In the genomic region with DNA sequence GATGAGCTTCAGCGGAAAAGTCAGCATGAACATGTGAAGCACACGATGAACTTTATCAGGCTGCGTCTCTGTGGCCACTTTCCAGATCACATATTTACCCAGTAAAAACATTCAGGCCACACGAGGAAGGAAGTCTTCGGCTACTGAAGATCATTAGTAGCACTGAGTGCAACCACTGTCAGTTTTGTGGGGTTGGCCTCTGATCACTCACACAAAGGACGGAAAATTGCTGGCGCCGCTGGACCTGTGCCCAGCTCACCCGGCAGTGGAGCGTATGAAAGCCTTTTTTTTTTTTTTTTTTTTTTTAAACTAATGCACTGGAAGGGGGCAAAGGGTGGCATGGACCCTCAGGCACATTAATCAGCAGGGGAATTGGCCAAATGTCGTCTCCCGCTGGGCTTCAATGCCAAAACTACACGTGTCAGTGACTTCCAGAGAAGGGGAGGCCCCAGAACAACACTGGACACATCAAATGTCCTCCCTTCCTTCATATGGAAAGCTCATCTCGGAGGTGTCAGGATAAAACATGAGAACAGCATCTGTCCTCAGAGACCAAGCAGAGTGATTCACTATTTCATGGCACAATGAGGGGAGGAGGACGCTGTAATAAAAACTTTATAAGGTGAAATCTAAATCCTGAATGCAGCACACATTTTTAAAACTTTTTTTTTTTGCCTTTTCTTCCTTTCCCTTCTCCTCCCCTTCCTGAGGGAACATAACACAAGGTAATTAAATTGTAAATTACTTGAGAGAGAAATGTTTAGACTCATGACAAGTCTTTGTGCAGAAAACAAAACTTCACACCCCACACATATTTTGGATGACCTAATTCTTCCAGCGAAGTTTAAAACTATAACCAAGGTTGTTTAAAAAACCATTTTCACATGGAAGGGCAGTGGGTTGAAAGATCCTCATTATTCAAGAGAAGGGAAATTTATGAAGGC, we compare ENCODE assay signal across 1 cellular context.
TF ChIP-seq lines count a peak whose summit lies in the region.

No MANE protein-coding gene starts in this region.

TF ChIP-seq in HEK293, 187 proteins besides CTCF, POLR2A, EP300 and RAD21 (continued from another document and continues in another):
- TF ChIP-seq, protein P1, sequence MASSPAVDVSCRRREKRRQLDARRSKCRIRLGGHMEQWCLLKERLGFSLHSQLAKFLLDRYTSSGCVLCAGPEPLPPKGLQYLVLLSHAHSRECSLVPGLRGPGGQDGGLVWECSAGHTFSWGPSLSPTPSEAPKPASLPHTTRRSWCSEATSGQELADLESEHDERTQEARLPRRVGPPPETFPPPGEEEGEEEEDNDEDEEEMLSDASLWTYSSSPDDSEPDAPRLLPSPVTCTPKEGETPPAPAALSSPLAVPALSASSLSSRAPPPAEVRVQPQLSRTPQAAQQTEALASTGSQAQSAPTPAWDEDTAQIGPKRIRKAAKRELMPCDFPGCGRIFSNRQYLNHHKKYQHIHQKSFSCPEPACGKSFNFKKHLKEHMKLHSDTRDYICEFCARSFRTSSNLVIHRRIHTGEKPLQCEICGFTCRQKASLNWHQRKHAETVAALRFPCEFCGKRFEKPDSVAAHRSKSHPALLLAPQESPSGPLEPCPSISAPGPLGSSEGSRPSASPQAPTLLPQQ (tag by site-specific recombination; IDR thresholded peaks at IDR 0.05) = 0 out of 2 replicates have a peak, but pooled peaks have one; percentile 14
- TF ChIP-seq, protein P2, sequence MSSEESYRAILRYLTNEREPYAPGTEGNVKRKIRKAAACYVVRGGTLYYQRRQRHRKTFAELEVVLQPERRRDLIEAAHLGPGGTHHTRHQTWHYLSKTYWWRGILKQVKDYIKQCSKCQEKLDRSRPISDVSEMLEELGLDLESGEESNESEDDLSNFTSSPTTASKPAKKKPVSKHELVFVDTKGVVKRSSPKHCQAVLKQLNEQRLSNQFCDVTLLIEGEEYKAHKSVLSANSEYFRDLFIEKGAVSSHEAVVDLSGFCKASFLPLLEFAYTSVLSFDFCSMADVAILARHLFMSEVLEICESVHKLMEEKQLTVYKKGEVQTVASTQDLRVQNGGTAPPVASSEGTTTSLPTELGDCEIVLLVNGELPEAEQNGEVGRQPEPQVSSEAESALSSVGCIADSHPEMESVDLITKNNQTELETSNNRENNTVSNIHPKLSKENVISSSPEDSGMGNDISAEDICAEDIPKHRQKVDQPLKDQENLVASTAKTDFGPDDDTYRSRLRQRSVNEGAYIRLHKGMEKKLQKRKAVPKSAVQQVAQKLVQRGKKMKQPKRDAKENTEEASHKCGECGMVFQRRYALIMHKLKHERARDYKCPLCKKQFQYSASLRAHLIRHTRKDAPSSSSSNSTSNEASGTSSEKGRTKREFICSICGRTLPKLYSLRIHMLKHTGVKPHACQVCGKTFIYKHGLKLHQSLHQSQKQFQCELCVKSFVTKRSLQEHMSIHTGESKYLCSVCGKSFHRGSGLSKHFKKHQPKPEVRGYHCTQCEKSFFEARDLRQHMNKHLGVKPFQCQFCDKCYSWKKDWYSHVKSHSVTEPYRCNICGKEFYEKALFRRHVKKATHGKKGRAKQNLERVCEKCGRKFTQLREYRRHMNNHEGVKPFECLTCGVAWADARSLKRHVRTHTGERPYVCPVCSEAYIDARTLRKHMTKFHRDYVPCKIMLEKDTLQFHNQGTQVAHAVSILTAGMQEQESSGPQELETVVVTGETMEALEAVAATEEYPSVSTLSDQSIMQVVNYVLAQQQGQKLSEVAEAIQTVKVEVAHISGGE (tag by site-specific recombination; conservative IDR thresholded peaks at IDR 0.05; ENCODE audit: low read depth) = no peak
- TF ChIP-seq ZNF76 (tag by site-specific recombination; IDR thresholded peaks at IDR 0.05; ENCODE audit: borderline replicate concordance, low read depth) (no peak), ZNF571 (tag by site-specific recombination; IDR thresholded peaks at IDR 0.05) (no peak), ZNF248 (tag by site-specific recombination; IDR thresholded peaks at IDR 0.05) (no peak), ZNF341 (tag by site-specific recombination; IDR thresholded peaks at IDR 0.05; ENCODE audit: low read depth) (peak; percentile 35; the same call in 1 of the 2 replicates), ZNF335 (tag by site-specific recombination; conservative IDR thresholded peaks at IDR 0.05) (peak; percentile 43; the same call in 1 of the 2 replicates), ZNF423 (tag by site-specific recombination; IDR thresholded peaks at IDR 0.05) (peak; percentile 71; the same call in 1 of the 2 replicates), ZFP41 (tag by site-specific recombination; IDR thresholded peaks at IDR 0.05; ENCODE audit: borderline replicate concordance) (no peak), ZNF670 (tag by site-specific recombination; IDR thresholded peaks at IDR 0.05; ENCODE audit: low read depth) (no peak), HOXD13 (CRISPR knock-in tag; IDR thresholded peaks at IDR 0.05; ENCODE audit: borderline replicate concordance) (no peak), MEIS1 (CRISPR knock-in tag; IDR thresholded peaks at IDR 0.05; ENCODE audit: borderline replicate concordance) (no peak), ZNF658 (tag by site-specific recombination; IDR thresholded peaks at IDR 0.05) (no peak), ZNF623 (tag by site-specific recombination; IDR thresholded peaks at IDR 0.05) (no peak), ZFP3 (tag by site-specific recombination; IDR thresholded peaks at IDR 0.05; ENCODE audit: low read depth) (no peak), ZNF768 (tag by site-specific recombination; IDR thresholded peaks at IDR 0.05) (no peak), ZNF555 (tag by site-specific recombination; conservative IDR thresholded peaks at IDR 0.05) (no peak)
- TF ChIP-seq, protein P3, sequence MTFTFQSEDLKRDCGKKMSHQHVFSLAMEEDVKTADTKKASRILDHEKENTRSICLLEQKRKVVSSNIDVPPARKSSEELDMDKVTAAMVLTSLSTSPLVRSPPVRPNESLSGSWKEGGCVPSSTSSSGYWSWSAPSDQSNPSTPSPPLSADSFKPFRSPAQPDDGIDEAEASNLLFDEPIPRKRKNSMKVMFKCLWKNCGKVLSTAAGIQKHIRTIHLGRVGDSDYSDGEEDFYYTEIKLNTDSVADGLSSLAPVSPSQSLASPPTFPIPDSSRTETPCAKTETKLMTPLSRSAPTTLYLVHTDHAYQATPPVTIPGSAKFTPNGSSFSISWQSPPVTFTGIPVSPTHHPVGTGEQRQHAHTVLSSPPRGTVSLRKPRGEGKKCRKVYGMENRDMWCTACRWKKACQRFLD (tag by site-specific recombination; IDR thresholded peaks at IDR 0.05) = no peak
- TF ChIP-seq, protein P4, sequence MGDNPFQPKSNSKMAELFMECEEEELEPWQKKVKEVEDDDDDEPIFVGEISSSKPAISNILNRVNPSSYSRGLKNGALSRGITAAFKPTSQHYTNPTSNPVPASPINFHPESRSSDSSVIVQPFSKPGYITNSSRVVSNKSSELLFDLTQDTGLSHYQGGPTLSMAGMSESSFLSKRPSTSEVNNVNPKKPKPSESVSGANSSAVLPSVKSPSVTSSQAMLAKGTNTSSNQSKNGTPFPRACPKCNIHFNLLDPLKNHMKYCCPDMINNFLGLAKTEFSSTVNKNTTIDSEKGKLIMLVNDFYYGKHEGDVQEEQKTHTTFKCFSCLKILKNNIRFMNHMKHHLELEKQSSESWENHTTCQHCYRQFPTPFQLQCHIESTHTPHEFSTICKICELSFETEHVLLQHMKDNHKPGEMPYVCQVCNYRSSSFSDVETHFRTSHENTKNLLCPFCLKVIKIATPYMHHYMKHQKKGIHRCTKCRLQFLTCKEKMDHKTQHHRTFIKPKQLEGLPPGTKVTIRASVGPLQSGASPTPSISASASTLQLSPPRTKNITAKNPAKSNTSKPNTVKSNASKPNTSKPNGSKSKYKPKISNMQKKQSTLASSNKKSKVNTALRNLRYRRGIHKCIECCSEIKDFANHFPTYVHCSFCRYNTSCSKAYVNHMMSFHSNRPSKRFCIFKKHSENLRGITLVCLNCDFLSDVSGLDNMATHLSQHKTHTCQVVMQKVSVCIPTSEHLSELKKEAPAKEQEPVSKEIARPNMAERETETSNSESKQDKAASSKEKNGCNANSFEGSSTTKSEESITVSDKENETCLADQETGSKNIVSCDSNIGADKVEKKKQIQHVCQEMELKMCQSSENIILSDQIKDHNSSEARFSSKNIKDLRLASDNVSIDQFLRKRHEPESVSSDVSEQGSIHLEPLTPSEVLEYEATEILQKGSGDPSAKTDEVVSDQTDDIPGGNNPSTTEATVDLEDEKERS (tag by site-specific recombination; IDR thresholded peaks at IDR 0.05) = no peak
- TF ChIP-seq, protein P5, sequence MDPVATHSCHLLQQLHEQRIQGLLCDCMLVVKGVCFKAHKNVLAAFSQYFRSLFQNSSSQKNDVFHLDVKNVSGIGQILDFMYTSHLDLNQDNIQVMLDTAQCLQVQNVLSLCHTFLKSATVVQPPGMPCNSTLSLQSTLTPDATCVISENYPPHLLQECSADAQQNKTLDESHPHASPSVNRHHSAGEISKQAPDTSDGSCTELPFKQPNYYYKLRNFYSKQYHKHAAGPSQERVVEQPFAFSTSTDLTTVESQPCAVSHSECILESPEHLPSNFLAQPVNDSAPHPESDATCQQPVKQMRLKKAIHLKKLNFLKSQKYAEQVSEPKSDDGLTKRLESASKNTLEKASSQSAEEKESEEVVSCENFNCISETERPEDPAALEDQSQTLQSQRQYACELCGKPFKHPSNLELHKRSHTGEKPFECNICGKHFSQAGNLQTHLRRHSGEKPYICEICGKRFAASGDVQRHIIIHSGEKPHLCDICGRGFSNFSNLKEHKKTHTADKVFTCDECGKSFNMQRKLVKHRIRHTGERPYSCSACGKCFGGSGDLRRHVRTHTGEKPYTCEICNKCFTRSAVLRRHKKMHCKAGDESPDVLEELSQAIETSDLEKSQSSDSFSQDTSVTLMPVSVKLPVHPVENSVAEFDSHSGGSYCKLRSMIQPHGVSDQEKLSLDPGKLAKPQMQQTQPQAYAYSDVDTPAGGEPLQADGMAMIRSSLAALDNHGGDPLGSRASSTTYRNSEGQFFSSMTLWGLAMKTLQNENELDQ (tag by site-specific recombination; IDR thresholded peaks at IDR 0.05; ENCODE audit: low read depth) = peak; percentile 58; the same call in 1 of the 2 replicates
- TF ChIP-seq, protein P6, sequence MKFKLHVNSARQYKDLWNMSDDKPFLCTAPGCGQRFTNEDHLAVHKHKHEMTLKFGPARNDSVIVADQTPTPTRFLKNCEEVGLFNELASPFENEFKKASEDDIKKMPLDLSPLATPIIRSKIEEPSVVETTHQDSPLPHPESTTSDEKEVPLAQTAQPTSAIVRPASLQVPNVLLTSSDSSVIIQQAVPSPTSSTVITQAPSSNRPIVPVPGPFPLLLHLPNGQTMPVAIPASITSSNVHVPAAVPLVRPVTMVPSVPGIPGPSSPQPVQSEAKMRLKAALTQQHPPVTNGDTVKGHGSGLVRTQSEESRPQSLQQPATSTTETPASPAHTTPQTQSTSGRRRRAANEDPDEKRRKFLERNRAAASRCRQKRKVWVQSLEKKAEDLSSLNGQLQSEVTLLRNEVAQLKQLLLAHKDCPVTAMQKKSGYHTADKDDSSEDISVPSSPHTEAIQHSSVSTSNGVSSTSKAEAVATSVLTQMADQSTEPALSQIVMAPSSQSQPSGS (tag by site-specific recombination; IDR thresholded peaks at IDR 0.05; ENCODE audit: low read depth) = no peak
- TF ChIP-seq, protein P7, sequence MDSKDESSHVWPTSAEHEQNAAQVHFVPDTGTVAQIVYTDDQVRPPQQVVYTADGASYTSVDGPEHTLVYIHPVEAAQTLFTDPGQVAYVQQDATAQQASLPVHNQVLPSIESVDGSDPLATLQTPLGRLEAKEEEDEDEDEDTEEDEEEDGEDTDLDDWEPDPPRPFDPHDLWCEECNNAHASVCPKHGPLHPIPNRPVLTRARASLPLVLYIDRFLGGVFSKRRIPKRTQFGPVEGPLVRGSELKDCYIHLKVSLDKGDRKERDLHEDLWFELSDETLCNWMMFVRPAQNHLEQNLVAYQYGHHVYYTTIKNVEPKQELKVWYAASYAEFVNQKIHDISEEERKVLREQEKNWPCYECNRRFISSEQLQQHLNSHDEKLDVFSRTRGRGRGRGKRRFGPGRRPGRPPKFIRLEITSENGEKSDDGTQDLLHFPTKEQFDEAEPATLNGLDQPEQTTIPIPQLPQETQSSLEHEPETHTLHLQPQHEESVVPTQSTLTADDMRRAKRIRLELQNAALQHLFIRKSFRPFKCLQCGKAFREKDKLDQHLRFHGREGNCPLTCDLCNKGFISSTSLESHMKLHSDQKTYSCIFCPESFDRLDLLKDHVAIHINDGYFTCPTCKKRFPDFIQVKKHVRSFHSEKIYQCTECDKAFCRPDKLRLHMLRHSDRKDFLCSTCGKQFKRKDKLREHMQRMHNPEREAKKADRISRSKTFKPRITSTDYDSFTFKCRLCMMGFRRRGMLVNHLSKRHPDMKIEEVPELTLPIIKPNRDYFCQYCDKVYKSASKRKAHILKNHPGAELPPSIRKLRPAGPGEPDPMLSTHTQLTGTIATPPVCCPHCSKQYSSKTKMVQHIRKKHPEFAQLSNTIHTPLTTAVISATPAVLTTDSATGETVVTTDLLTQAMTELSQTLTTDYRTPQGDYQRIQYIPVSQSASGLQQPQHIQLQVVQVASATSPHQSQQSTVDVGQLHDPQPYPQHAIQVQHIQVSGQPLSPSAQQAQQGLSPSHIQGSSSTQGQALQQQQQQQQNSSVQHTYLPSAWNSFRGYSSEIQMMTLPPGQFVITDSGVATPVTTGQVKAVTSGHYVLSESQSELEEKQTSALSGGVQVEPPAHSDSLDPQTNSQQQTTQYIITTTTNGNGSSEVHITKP (tag by site-specific recombination; IDR thresholded peaks at IDR 0.05) = peak; percentile 90
- TF ChIP-seq, protein P8, sequence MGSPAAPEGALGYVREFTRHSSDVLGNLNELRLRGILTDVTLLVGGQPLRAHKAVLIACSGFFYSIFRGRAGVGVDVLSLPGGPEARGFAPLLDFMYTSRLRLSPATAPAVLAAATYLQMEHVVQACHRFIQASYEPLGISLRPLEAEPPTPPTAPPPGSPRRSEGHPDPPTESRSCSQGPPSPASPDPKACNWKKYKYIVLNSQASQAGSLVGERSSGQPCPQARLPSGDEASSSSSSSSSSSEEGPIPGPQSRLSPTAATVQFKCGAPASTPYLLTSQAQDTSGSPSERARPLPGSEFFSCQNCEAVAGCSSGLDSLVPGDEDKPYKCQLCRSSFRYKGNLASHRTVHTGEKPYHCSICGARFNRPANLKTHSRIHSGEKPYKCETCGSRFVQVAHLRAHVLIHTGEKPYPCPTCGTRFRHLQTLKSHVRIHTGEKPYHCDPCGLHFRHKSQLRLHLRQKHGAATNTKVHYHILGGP (tag by site-specific recombination; IDR thresholded peaks at IDR 0.05) = no peak
- TF ChIP-seq, protein P9, sequence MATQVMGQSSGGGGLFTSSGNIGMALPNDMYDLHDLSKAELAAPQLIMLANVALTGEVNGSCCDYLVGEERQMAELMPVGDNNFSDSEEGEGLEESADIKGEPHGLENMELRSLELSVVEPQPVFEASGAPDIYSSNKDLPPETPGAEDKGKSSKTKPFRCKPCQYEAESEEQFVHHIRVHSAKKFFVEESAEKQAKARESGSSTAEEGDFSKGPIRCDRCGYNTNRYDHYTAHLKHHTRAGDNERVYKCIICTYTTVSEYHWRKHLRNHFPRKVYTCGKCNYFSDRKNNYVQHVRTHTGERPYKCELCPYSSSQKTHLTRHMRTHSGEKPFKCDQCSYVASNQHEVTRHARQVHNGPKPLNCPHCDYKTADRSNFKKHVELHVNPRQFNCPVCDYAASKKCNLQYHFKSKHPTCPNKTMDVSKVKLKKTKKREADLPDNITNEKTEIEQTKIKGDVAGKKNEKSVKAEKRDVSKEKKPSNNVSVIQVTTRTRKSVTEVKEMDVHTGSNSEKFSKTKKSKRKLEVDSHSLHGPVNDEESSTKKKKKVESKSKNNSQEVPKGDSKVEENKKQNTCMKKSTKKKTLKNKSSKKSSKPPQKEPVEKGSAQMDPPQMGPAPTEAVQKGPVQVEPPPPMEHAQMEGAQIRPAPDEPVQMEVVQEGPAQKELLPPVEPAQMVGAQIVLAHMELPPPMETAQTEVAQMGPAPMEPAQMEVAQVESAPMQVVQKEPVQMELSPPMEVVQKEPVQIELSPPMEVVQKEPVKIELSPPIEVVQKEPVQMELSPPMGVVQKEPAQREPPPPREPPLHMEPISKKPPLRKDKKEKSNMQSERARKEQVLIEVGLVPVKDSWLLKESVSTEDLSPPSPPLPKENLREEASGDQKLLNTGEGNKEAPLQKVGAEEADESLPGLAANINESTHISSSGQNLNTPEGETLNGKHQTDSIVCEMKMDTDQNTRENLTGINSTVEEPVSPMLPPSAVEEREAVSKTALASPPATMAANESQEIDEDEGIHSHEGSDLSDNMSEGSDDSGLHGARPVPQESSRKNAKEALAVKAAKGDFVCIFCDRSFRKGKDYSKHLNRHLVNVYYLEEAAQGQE (tag by site-specific recombination; IDR thresholded peaks at IDR 0.05) = no peak
